14 cellular contexts compared by ENCODE assay signal in genomic region chr6:17724341-17724740, GRCh38.
"Had no signal": no experiment of that assay in that cellular context is flagged by ENCODE, and none has a peak within 500 bp of the region (broad histone marks: within the 10 kb centered on the region; RNA-seq: fewer than 3 reads in every experiment).

No MANE protein-coding gene starts in this region.

- H3K4me3 Mint-ChIP-seq: activated CD8-positive, alpha-beta T cell treated with anti-CD3 and anti-CD28 coated beads, Interleukin-2, amount 10 ng/mL, durations not matched to agents 7 days and 5 days; memory B cell; natural killer cell; T-helper 17 cell had no signal

- H3K4me1 Mint-ChIP-seq: memory B cell, natural killer cell had no signal

- ATAC-seq: activated CD8-positive, alpha-beta T cell treated with anti-CD3 and anti-CD28 coated beads, Interleukin-2, amount 10 ng/mL, durations not matched to agents 7 days and 5 days; activated naive CD4-positive, alpha-beta T cell treated with anti-CD3 and anti-CD28 coated beads, Interleukin-2, amount 50 U/mL, for 72 hours; natural killer cell; T-helper 17 cell had no signal

- H3K27ac Mint-ChIP-seq: activated CD8-positive, alpha-beta T cell treated with anti-CD3 and anti-CD28 coated beads, Interleukin-2, amount 10 ng/mL, durations not matched to agents 7 days and 5 days; activated naive CD4-positive, alpha-beta T cell treated with anti-CD3 and anti-CD28 coated beads, Interleukin-2, amount 50 U/mL, for 72 hours; memory B cell; natural killer cell; T-helper 17 cell had no signal

- H3K9me3 Mint-ChIP-seq: memory B cell, natural killer cell had no signal

- H3K36me3 Mint-ChIP-seq: activated naive CD4-positive, alpha-beta T cell treated with anti-CD3 and anti-CD28 coated beads, Interleukin-2, amount 50 U/mL, for 72 hours; memory B cell; natural killer cell had no signal

- H3K36me3 ChIP-seq: heart left ventricle, stomach, upper lobe of right lung had no signal

- H3K9me3 ChIP-seq: heart left ventricle, stomach, testis, upper lobe of right lung had no signal

- H3K27ac ChIP-seq: stomach, upper lobe of right lung had no signal

- H3K4me1 ChIP-seq: stomach, upper lobe of right lung had no signal

- DNase-seq: activated CD4-positive, alpha-beta T cell treated with anti-CD3 and anti-CD28 coated beads for 4 hours; activated CD8-positive, alpha-beta memory T cell treated with anti-CD3 and anti-CD28 coated beads, Interleukin-2, amount 50 U/mL, for 4 hours; activated CD8-positive, alpha-beta T cell treated with anti-CD3 and anti-CD28 coated beads, Interleukin-2, amount 10 ng/mL, durations not matched to agents 7 days and 5 days; activated effector memory CD4-positive, alpha-beta T cell treated with anti-CD3 and anti-CD28 coated beads, Interleukin-2, amount 50 U/mL, for 16 hours; activated T-cell treated with anti-CD3 and anti-CD28 coated beads, Interleukin-2, amount 50 U/mL, for 48 hours; foreskin melanocyte; natural killer cell; stomach; T-helper 17 cell; upper lobe of right lung had no signal

- H3K4me3 ChIP-seq: heart left ventricle, stomach, testis, upper lobe of right lung had no signal

- H3K27me3 ChIP-seq: heart left ventricle, stomach, testis, upper lobe of right lung had no signal
